11 cellular contexts compared by ENCODE assay signal in genomic region chr5:168681556-168682183, GRCh38.
A peak's percentile ranks its signal among the peaks of the same experiment; 100 is the strongest.
DNase-seq lines count a peak whose midpoint lies in the region; ATAC-seq, FAIRE-seq and TF ChIP-seq lines count a peak whose summit lies in the region.
"Had no signal": no experiment of that assay in that cellular context is flagged by ENCODE, and none has a peak within 500 bp of the region (broad histone marks: within the 10 kb centered on the region; RNA-seq: fewer than 3 reads in every experiment).

No MANE protein-coding gene starts in this region.

- no peaks in the 10 kb centered on the region for H4K20me1 ChIP-seq in astrocyte (ENCODE audit: insufficient read depth, low read length)

- H3K4me2 ChIP-seq in astrocyte (ENCODE audit: low read length), result peak overlapping the region; percentile 24

- peak; percentile 11; the same call in 1 of the 2 replicates for TF ChIP-seq CTCF in HEK293 (tag by site-specific recombination; IDR thresholded peaks at IDR 0.05)
- no peak for TF ChIP-seq CTCF in astrocyte (IDR thresholded peaks at IDR 0.05; ENCODE audit: insufficient read depth, low read depth, low read length)

- peaks cover 4% of the 10 kb centered on the region for H3K9me3 Mint-ChIP-seq in astrocyte (ENCODE audit: unreplicated experiment)
- no peaks in the 10 kb centered on the region for H3K9me3 Mint-ChIP-seq in activated T-helper 1 cell treated with anti-CD3 and anti-CD28 coated beads, Interleukin-12 subunit alpha, Interleukin-12 subunit beta, Interleukin-2, Interleukin-4 antibody, amounts not matched to agents 30 ng/mL and 10 ng/mL and 1 ng/mL, durations not matched to agents 14 hours and 24 hours and 36 hours

- peak; percentile 54 for DNase-seq in astrocyte (ENCODE audit: low read depth)
- peak; percentile 57 for DNase-seq in left ventricle myocardium superior
- DNase-seq in COR-L47 (lab: John Stamatoyannopoulos, UW), result no peak
- no peak for DNase-seq in activated T-helper 1 cell treated with anti-CD3 and anti-CD28 coated beads, Interleukin-12 subunit alpha, Interleukin-12 subunit beta, Interleukin-2, Interleukin-4 antibody, amounts not matched to agents 30 ng/mL and 10 ng/mL and 1 ng/mL, durations not matched to agents 14 hours and 24 hours and 36 hours (ENCODE audit: low spot score)
- DNase-seq in NCI-H526 (lab: John Stamatoyannopoulos, UW), result no peak
- DNase-seq: activated naive CD4-positive, alpha-beta T cell; glutamatergic neuron; NCI-H2171 had no signal

- H3K36me3 Mint-ChIP-seq in astrocyte (ENCODE audit: low read depth, unreplicated experiment), result no peaks in the 10 kb centered on the region
- H3K36me3 Mint-ChIP-seq in activated T-helper 1 cell treated with anti-CD3 and anti-CD28 coated beads, Interleukin-12 subunit alpha, Interleukin-12 subunit beta, Interleukin-2, Interleukin-4 antibody, amounts not matched to agents 30 ng/mL and 10 ng/mL and 1 ng/mL, durations not matched to agents 14 hours and 24 hours and 36 hours (ENCODE audit: low read depth), result no peaks in the 10 kb centered on the region

- H3K9me3 ChIP-seq in HEK293 (ENCODE audit: control insufficient read depth, insufficient read depth, low read depth, low read length), result no peaks in the 10 kb centered on the region
- H3K9me3 ChIP-seq in astrocyte (ENCODE audit: insufficient read depth, low read depth, low read length), result no peaks in the 10 kb centered on the region
- no peaks in the 10 kb centered on the region for H3K9me3 ChIP-seq in skeletal muscle tissue (ENCODE audit: control insufficient read depth in 3 of 3, low read length in 3 of 3)

- H3K27ac ChIP-seq in HEK293 (ENCODE audit: extremely low read depth, low read depth, low read length) (no peak overlapping the region), astrocyte (ENCODE audit: low read depth, low read length) (no peak overlapping the region), skeletal muscle tissue (ENCODE audit: low read depth, low read length) (no peak overlapping the region)

- H3K9ac ChIP-seq in astrocyte (ENCODE audit: low read length), result no peak overlapping the region
- peak overlapping the region in 2 of 3 donors; percentile 43 to 45 for H3K9ac ChIP-seq in skeletal muscle tissue (ENCODE audit: low read depth in 1 of 3, low read length in 3 of 3)

- H3K79me2 ChIP-seq in astrocyte (ENCODE audit: insufficient read depth, low read length), result no peaks in the 10 kb centered on the region

- no peak overlapping the region for H3K4me3 ChIP-seq in HEK293 (ENCODE audit: low read depth, low read length)
- H3K4me3 ChIP-seq in astrocyte (ENCODE audit: insufficient read depth, low read depth, low read length), result no peak overlapping the region
- H3K4me3 ChIP-seq in skeletal muscle tissue (ENCODE audit: low read length in 3 of 3), result no peak overlapping the region

- H2AFZ ChIP-seq in astrocyte (ENCODE audit: low read depth, low read length), result peak overlapping the region; percentile 34

- H3K4me1 ChIP-seq in HEK293 (ENCODE audit: control insufficient read depth, insufficient read depth, low read length) (no peaks in the 10 kb centered on the region), astrocyte (ENCODE audit: insufficient read depth, low read length) (peaks cover 10% of the 10 kb centered on the region), skeletal muscle tissue (ENCODE audit: control insufficient read depth in 3 of 3, insufficient read depth in 3 of 3, low read length in 3 of 3) (peaks cover 13 to 15% (median 14%) of the 10 kb centered on the region in 3 donors)

- H3K4me1 Mint-ChIP-seq in astrocyte (ENCODE audit: low read depth, unreplicated experiment), result peaks cover 10% of the 10 kb centered on the region
- peaks cover 7% of the 10 kb centered on the region for H3K4me1 Mint-ChIP-seq in activated T-helper 1 cell treated with anti-CD3 and anti-CD28 coated beads, Interleukin-12 subunit alpha, Interleukin-12 subunit beta, Interleukin-2, Interleukin-4 antibody, amounts not matched to agents 30 ng/mL and 10 ng/mL and 1 ng/mL, durations not matched to agents 14 hours and 24 hours and 36 hours (ENCODE audit: low read depth)

- CTCF ChIA-PET in HEK293 (lab: Yijun Ruan, JAX), result no interaction called here

- ATAC-seq in left ventricle myocardium superior, result peak; percentile 84
- ATAC-seq in GM18867 (IDR thresholded peaks at IDR 0.05; ENCODE audit: unreplicated experiment), result no peak

- H3K27me3 ChIP-seq in astrocyte (ENCODE audit: insufficient read depth, low read length), result no peaks in the 10 kb centered on the region
- H3K27me3 ChIP-seq in skeletal muscle tissue (ENCODE audit: control insufficient read depth in 3 of 3, insufficient read depth in 3 of 3, low read length in 3 of 3), result no peaks in the 10 kb centered on the region

- intact Hi-C loops in left ventricle myocardium superior (cut with micrococcal nuclease), result no loop called here
- intact Hi-C loops in activated T-helper 1 cell treated with anti-CD3 and anti-CD28 coated beads, Interleukin-12 subunit alpha, Interleukin-12 subunit beta, Interleukin-2, Interleukin-4 antibody, amounts not matched to agents 30 ng/mL and 10 ng/mL and 1 ng/mL, durations not matched to agents 14 hours and 24 hours and 36 hours (cut with micrococcal nuclease), result loop anchor here (5.0 kb wide), 1 partner anchor 261 kb away; no protein-coding TSS in a partner anchor

- peaks cover under 1% of the 10 kb centered on the region for H3K27me3 Mint-ChIP-seq in astrocyte (ENCODE audit: low read depth, unreplicated experiment)
- no peaks in the 10 kb centered on the region for H3K27me3 Mint-ChIP-seq in activated T-helper 1 cell treated with anti-CD3 and anti-CD28 coated beads, Interleukin-12 subunit alpha, Interleukin-12 subunit beta, Interleukin-2, Interleukin-4 antibody, amounts not matched to agents 30 ng/mL and 10 ng/mL and 1 ng/mL, durations not matched to agents 14 hours and 24 hours and 36 hours (ENCODE audit: insufficient read depth)

- H3K36me3 ChIP-seq in HEK293 (ENCODE audit: control insufficient read depth in 2 of 2, insufficient read depth in 1 of 2, low read length in 2 of 2), result no peaks in the 10 kb centered on the region
- no peaks in the 10 kb centered on the region for H3K36me3 ChIP-seq in astrocyte (ENCODE audit: insufficient read depth, low read length)
- no peaks in the 10 kb centered on the region for H3K36me3 ChIP-seq in skeletal muscle tissue (ENCODE audit: control insufficient read depth in 3 of 3, insufficient read depth in 3 of 3, low read length in 3 of 3)

- POLR2A ChIA-PET in HEK293 (lab: Yijun Ruan, JAX), result no interaction called here

- no peak overlapping the region for H3K4me3 Mint-ChIP-seq in astrocyte (ENCODE audit: unreplicated experiment)
- no peak overlapping the region for H3K4me3 Mint-ChIP-seq in activated T-helper 1 cell treated with anti-CD3 and anti-CD28 coated beads, Interleukin-12 subunit alpha, Interleukin-12 subunit beta, Interleukin-2, Interleukin-4 antibody, amounts not matched to agents 30 ng/mL and 10 ng/mL and 1 ng/mL, durations not matched to agents 14 hours and 24 hours and 36 hours

- no peak for FAIRE-seq in astrocyte (lab: Jason Lieb, UNC)

- H3K27ac Mint-ChIP-seq in astrocyte (ENCODE audit: unreplicated experiment), result no peak overlapping the region
- H3K27ac Mint-ChIP-seq in activated T-helper 1 cell treated with anti-CD3 and anti-CD28 coated beads, Interleukin-12 subunit alpha, Interleukin-12 subunit beta, Interleukin-2, Interleukin-4 antibody, amounts not matched to agents 30 ng/mL and 10 ng/mL and 1 ng/mL, durations not matched to agents 14 hours and 24 hours and 36 hours, result no peak overlapping the region

TF ChIP-seq in HEK293, 187 proteins besides CTCF, POLR2A, EP300 and RAD21:
- TF ChIP-seq ZNF610 (tag by site-specific recombination; IDR thresholded peaks at IDR 0.05; ENCODE audit: borderline replicate concordance) (no peak), SCRT1 (tag by site-specific recombination; IDR thresholded peaks at IDR 0.05; ENCODE audit: borderline replicate concordance) (peak; percentile 47; the same call in 1 of the 2 replicates)

Comparison
In these comparisons a context has a peak if more than half of its experiments do, and no peak if none do; other contexts are left out.
1. DNase-seq: peak in astrocyte (single experiment) and left ventricle myocardium superior (single experiment); none in COR-L47 (single experiment), activated T-helper 1 cell treated with anti-CD3 and anti-CD28 coated beads, Interleukin-12 subunit alpha, Interleukin-12 subunit beta, Interleukin-2, Interleukin-4 antibody, amounts not matched to agents 30 ng/mL and 10 ng/mL and 1 ng/mL, durations not matched to agents 14 hours and 24 hours and 36 hours (single experiment) and NCI-H526 (0 of 2).